In the genomic region with DNA sequence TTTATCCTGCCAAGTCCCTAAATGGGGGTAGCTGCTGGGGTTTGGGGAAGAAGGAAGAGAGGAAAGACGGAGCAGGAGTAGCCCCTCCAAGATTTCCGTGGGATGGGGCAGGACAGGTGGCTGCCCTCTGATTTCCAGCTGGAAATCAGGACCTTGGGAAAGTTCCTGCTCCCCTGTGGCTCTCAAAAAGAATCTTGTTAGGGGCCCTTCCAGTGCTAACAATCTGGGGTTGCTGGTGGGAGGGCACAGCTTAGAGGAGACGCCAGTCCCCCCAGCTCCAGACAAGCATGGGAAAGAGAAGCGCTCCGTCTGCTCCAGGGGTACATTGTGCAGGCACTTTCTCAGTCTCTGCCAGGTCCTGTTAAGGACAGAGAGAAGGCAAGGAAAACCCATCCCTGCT, we compare ENCODE assay signal across 24 cellular contexts. TPM values are rescaled to one million over a fixed set of nuclear protein-coding genes. Genes with fewer than 3 reads are reported as not detected.
DNase-seq lines count a peak whose midpoint lies in the region; ATAC-seq and TF ChIP-seq lines count a peak whose summit lies in the region.
"Had no signal": no experiment of that assay in that cellular context is flagged by ENCODE, and none has a peak within 500 bp of the region (broad histone marks: within the 10 kb centered on the region; RNA-seq: fewer than 3 reads in every experiment).

No MANE protein-coding gene starts in this region.

- no peak for ATAC-seq in CD4-positive, alpha-beta T cell (ENCODE audit: poor library complexity)
- no peak for ATAC-seq in IMR-90 (ENCODE audit: low read depth)
- ATAC-seq in GM18907 (IDR thresholded peaks at IDR 0.05; ENCODE audit: unreplicated experiment) = no peak

- H3K4me2 ChIP-seq in IMR-90 (ENCODE audit: low read depth, low read length) (no peak overlapping the region), osteoblast (ENCODE audit: insufficient read depth, low read length) (no peak overlapping the region)

- peak overlapping the region; percentile 95; the same call in 1 of the 2 replicates for H4K91ac ChIP-seq in IMR-90 (ENCODE audit: insufficient read depth, low read depth, low read length)

- WGBS in IMR-90 (ENCODE audit: extremely low coverage in 2 of 2, insufficient read length in 1 of 2), 2 experiments = 67% methylated on average over 3 of the region's 5 CpGs; no CpG with 5 or more reads in 1 of the 2 experiments

- peak overlapping the region; percentile 84; the same call in 1 of the 3 replicates for H2BK15ac ChIP-seq in IMR-90 (ENCODE audit: low read depth, low read length)

- peak overlapping the region; percentile 87 for H3K4ac ChIP-seq in IMR-90 (ENCODE audit: low read depth, low read length)

- H3K4me3 ChIP-seq in IMR-90 (ENCODE audit: insufficient read depth, low read depth, low read length) = no peak overlapping the region
- H3K4me3 ChIP-seq in osteoblast (ENCODE audit: insufficient read depth, low read length) = no peak overlapping the region
- H3K4me3 ChIP-seq: breast epithelium, coronary artery had no signal

- peaks cover 28% of the 10 kb centered on the region for H3K4me1 Mint-ChIP-seq in CD4-positive, alpha-beta T cell (ENCODE audit: low read depth)

- no peak overlapping the region for H3K23ac ChIP-seq in IMR-90 (ENCODE audit: low read depth, low read length)

- no peak overlapping the region for H4K8ac ChIP-seq in IMR-90 (ENCODE audit: low read depth in 2 of 2, low read length in 2 of 2)

- no TSS peak for BruUV-seq in IMR-90 (replicated peaks; lab: Mats Ljungman, UMichigan)

- peaks cover 3% of the 10 kb centered on the region; the same call in 1 of the 2 replicates for H3K36me3 ChIP-seq in IMR-90 (ENCODE audit: control insufficient read depth, insufficient read depth, low read length)
- no peaks in the 10 kb centered on the region for H3K36me3 ChIP-seq in osteoblast (ENCODE audit: insufficient read depth, low read length)
- H3K36me3 ChIP-seq: breast epithelium had no signal

- intact Hi-C loops in CD4-positive, alpha-beta T cell (cut with DNase I, micrococcal nuclease) = no loop called here
- intact Hi-C loops in IMR-90 (cut with micrococcal nuclease) = no loop called here

- H3K27me3 Mint-ChIP-seq in CD4-positive, alpha-beta T cell = peaks cover 33% of the 10 kb centered on the region
- H3K27me3 Mint-ChIP-seq: memory B cell, naive B cell had no signal

- TF ChIP-seq POLR2A in IMR-90 (IDR thresholded peaks at IDR 0.05; ENCODE audit: low read depth, low read length) = no peak

- TF ChIP-seq RAD21 in IMR-90 (IDR thresholded peaks at IDR 0.05; ENCODE audit: low read length) = no peak

- H3K79me1 ChIP-seq in IMR-90 (ENCODE audit: low read depth in 1 of 2, low read length in 2 of 2) = peaks cover 0 to 12% of the 10 kb centered on the region in 2 experiments; a peak in 3 of 4 replicates

- no peaks in the 10 kb centered on the region for H3K9me3 Mint-ChIP-seq in CD4-positive, alpha-beta T cell
- H3K9me3 Mint-ChIP-seq: activated CD4-positive, alpha-beta T cell treated with anti-CD3 and anti-CD28 coated beads, Interleukin-2, amount 10 ng/mL, durations not matched to agents 24 days and 14 days; memory B cell; naive B cell had no signal

- peak overlapping the region; percentile 80; the same call in 1 of the 2 replicates for H2BK120ac ChIP-seq in IMR-90 (ENCODE audit: low read depth, low read length)

- H3K4me3 Mint-ChIP-seq in CD4-positive, alpha-beta T cell = peak overlapping the region; percentile 38
- H3K4me3 Mint-ChIP-seq: activated CD4-positive, alpha-beta T cell treated with anti-CD3 and anti-CD28 coated beads, Interleukin-2, amount 10 ng/mL, durations not matched to agents 24 days and 14 days; memory B cell had no signal

- H3K9me3 ChIP-seq in CD4-positive, alpha-beta T cell (ENCODE audit: control insufficient read depth, low read length) = no peaks in the 10 kb centered on the region
- H3K9me3 ChIP-seq in IMR-90 (ENCODE audit: control insufficient read depth, insufficient read depth, low read length) (no peaks in the 10 kb centered on the region), osteoblast (ENCODE audit: low read depth, low read length) (no peaks in the 10 kb centered on the region)
- H3K9me3 ChIP-seq: breast epithelium, Caco-2 had no signal

- no peak overlapping the region for H3K27ac Mint-ChIP-seq in CD4-positive, alpha-beta T cell
- H3K27ac Mint-ChIP-seq: activated CD4-positive, alpha-beta T cell treated with anti-CD3 and anti-CD28 coated beads, Interleukin-2, amount 10 ng/mL, durations not matched to agents 24 days and 14 days had no signal

- no peak for DNase-seq in CD4-positive, alpha-beta T cell
- DNase-seq in IMR-90 (no peak), epithelial cell of prostate (ENCODE audit: low read depth, low spot score) (no peak), osteoblast (ENCODE audit: insufficient read length, low spot score, missing footprints) (peak; percentile 13), HK-2 (ENCODE audit: unreplicated experiment) (no peak), NCI-H1417 (lab: John Stamatoyannopoulos, UW) (no peak), SW 1271 (lab: John Stamatoyannopoulos, UW) (no peak)
- DNase-seq: activated CD4-positive, alpha-beta T cell treated with anti-CD3 and anti-CD28 coated beads, Interleukin-2, amount 10 ng/mL, durations not matched to agents 24 days and 14 days; Caco-2; EL; naive B cell; NCI-H1436; NCI-H2171; NCI-H524 treated with DMSO at 0.1 percent for 48 hours; SHP77; stimulated activated CD4-positive, alpha-beta T cell treated with anti-CD3 and anti-CD28 coated beads, Interleukin-2, amount 100 ng/mL, for 24 hours; stimulated activated naive CD4-positive, alpha-beta T cell had no signal

- no peak overlapping the region for H3K56ac ChIP-seq in IMR-90 (ENCODE audit: extremely low read depth, insufficient read depth, low read length)

- in situ Hi-C loops in IMR-90 (cut with MboI; ENCODE audit: low sequenced_read_pairs) = no loop called here

- H2AK9ac ChIP-seq in IMR-90 (replicated peaks; ENCODE audit: low read depth, low read length, poor library complexity) = peak overlapping the region; percentile 78

- H3K4me1 ChIP-seq in IMR-90 (ENCODE audit: control insufficient read depth, insufficient read depth, low read length) (peaks cover 29% of the 10 kb centered on the region), osteoblast (ENCODE audit: insufficient read depth, low read length) (peaks cover 45% of the 10 kb centered on the region)

- H4K20me1 ChIP-seq in IMR-90 (ENCODE audit: insufficient read depth, low read length) (peaks cover 6% of the 10 kb centered on the region), osteoblast (ENCODE audit: insufficient read depth, low read length) (peaks cover 6% of the 10 kb centered on the region)

- no peak for TF ChIP-seq CTCF in CD4-positive, alpha-beta T cell (IDR thresholded peaks at IDR 0.05)
- TF ChIP-seq CTCF in IMR-90 (conservative IDR thresholded peaks at IDR 0.05; ENCODE audit: low read depth, low read length) (no peak), osteoblast (IDR thresholded peaks at IDR 0.05; ENCODE audit: extremely low read depth, low read depth, low read length) (no peak)

- peak overlapping the region; percentile 96; the same call in 1 of the 2 replicates for H2AK5ac ChIP-seq in IMR-90 (ENCODE audit: low read depth, low read length)

- no peak overlapping the region for H2BK20ac ChIP-seq in IMR-90 (ENCODE audit: low read depth, low read length)

- peak overlapping the region; percentile 4 for H2BK5ac ChIP-seq in IMR-90 (ENCODE audit: low read depth, low read length, poor library complexity, severe bottlenecking)

- dilution Hi-C loops in IMR-90 (cut with HindIII; ENCODE audit: low sequenced_read_pairs, unreplicated experiment) = no loop called here

- H3K18ac ChIP-seq in IMR-90 (ENCODE audit: low read depth, low read length) = no peak overlapping the region

- no peak overlapping the region for H3K27ac ChIP-seq in CD4-positive, alpha-beta T cell (ENCODE audit: low read depth, low read length)
- H3K27ac ChIP-seq in IMR-90 (ENCODE audit: insufficient read depth, low read length) (no peak overlapping the region), epithelial cell of prostate (peak overlapping the region; percentile 94), osteoblast (ENCODE audit: low read depth, low read length) (no peak overlapping the region)
- H3K27ac ChIP-seq: coronary artery, HL-60 had no signal

- no peak overlapping the region for H3K14ac ChIP-seq in IMR-90 (replicated peaks; ENCODE audit: low read depth, low read length)

- no peak overlapping the region for H3K9ac ChIP-seq in IMR-90 (ENCODE audit: low read depth, low read length)

- H3K27me3 ChIP-seq in CD4-positive, alpha-beta T cell (ENCODE audit: control insufficient read depth, insufficient read depth, low read length) = peaks cover 16% of the 10 kb centered on the region
- H3K27me3 ChIP-seq in IMR-90 (ENCODE audit: control insufficient read depth, insufficient read depth, low read length) = no peaks in the 10 kb centered on the region
- H3K27me3 ChIP-seq in osteoblast (ENCODE audit: insufficient read depth, low read length) = no peaks in the 10 kb centered on the region
- H3K27me3 ChIP-seq: breast epithelium had no signal

- H3K9me1 ChIP-seq in IMR-90 (ENCODE audit: insufficient read depth, low read length) = peaks cover 10% of the 10 kb centered on the region

- no peak overlapping the region for H2AFZ ChIP-seq in IMR-90 (replicated peaks; ENCODE audit: low read length, poor library complexity)
- no peak overlapping the region for H2AFZ ChIP-seq in osteoblast (ENCODE audit: low read length)

- POLR2A ChIA-PET in CD4-positive, alpha-beta T cell (lab: Charles Lee) = interaction anchor here (0.6 to 3.2 kb wide), 4 partner anchors 9 to 42 kb away, joined by 3 to 16 read pairs (median 4); a partner anchor contains a TSS
- POLR2A ChIA-PET in IMR-90 (lab: Charles Lee; ENCODE audit: unreplicated experiment) = interaction anchor here (1.7 kb wide), 1 partner anchor 23 kb away, joined by 9 read pairs; a partner anchor contains a TSS

- H3K79me2 ChIP-seq in osteoblast (ENCODE audit: insufficient read depth, low read length) = peaks cover 15% of the 10 kb centered on the region

- no peak overlapping the region for H4K5ac ChIP-seq in IMR-90 (ENCODE audit: low read depth, low read length)

- CTCF ChIA-PET in CD4-positive, alpha-beta T cell (lab: Charles Lee) = interaction anchor here (1.9 to 5.6 kb wide), 4 partner anchors 13 to 31 kb away, joined by 7 to 24 read pairs (median 11); no protein-coding TSS in a partner anchor
- CTCF ChIA-PET in IMR-90 (lab: Yijun Ruan, JAX) = interaction anchor here (7.8 kb wide), 1 partner anchor 23 kb away, joined by 128 read pairs; a partner anchor contains a TSS

- peaks cover 5% of the 10 kb centered on the region for H3K36me3 Mint-ChIP-seq in CD4-positive, alpha-beta T cell (ENCODE audit: low read depth)
- H3K36me3 Mint-ChIP-seq: naive B cell had no signal

RNA-seq across cellular contexts. Expression of a gene that starts 3.0 kb away (rescaled TPM):
- 1 to 10 TPM; 6.0 to 6.9 TPM for total RNA-seq in CD4-positive, alpha-beta T cell
- total RNA-seq in IMR-90 (2012; rRNA removed) (5.0 and 5.6 TPM in 2 replicates), osteoblast (6.2 and 6.9 TPM in 2 replicates)
- 27.8 and 34.4 TPM in 2 replicates for polyA plus RNA-seq in IMR-90 (2012; rRNA removed)
- 20.6 and 36.3 TPM in 2 replicates for polyA plus RNA-seq in IMR-90 (2012; cell fraction: cytosol; rRNA removed)
- polyA plus RNA-seq in IMR-90 (2012; cell fraction: nucleus; rRNA removed; ENCODE audit: low replicate concordance) = 61.2 and 132 TPM in 2 replicates

RNA-seq across cellular contexts. Expression of a gene that starts 15.4 kb away (rescaled TPM):
- total RNA-seq in CD4-positive, alpha-beta T cell = 10 to 100 TPM; 19.3 to 20.3 TPM
- total RNA-seq in IMR-90 (2012; rRNA removed) = 1.9 and 2.0 TPM in 2 replicates
- 10.3 and 12.6 TPM in 2 replicates for polyA plus RNA-seq in IMR-90 (2012; rRNA removed)
- 8.4 and 12.7 TPM in 2 replicates for polyA plus RNA-seq in IMR-90 (2012; cell fraction: cytosol; rRNA removed)
- 53.4 and 98.2 TPM in 2 replicates for polyA plus RNA-seq in IMR-90 (2012; cell fraction: nucleus; rRNA removed; ENCODE audit: low replicate concordance)
- 7.6 and 10.3 TPM in 2 replicates for total RNA-seq in osteoblast

RNA-seq across cellular contexts. Expression of a gene that starts 23.1 kb away (rescaled TPM):
- 10 to 100 TPM; 31.7 to 39.5 TPM for total RNA-seq in CD4-positive, alpha-beta T cell
- 40.8 and 46.4 TPM in 2 replicates for total RNA-seq in IMR-90 (2012; rRNA removed)
- polyA plus RNA-seq in IMR-90 (2012; rRNA removed) = 133 and 152 TPM in 2 replicates
- polyA plus RNA-seq in IMR-90 (2012; cell fraction: cytosol; rRNA removed) = 252 and 358 TPM in 2 replicates
- 170 and 292 TPM in 2 replicates for polyA plus RNA-seq in IMR-90 (2012; cell fraction: nucleus; rRNA removed; ENCODE audit: low replicate concordance)
- total RNA-seq in osteoblast = 43.3 and 59.4 TPM in 2 replicates

RNA-seq across cellular contexts. Expression of a gene that starts 25.2 kb away (rescaled TPM):
- 10 to 100 TPM; 42.0 to 45.5 TPM for total RNA-seq in CD4-positive, alpha-beta T cell
- total RNA-seq in IMR-90 (2012; rRNA removed) (294 and 313 TPM in 2 replicates), osteoblast (161 and 169 TPM in 2 replicates)
- 228 and 260 TPM in 2 replicates for polyA plus RNA-seq in IMR-90 (2012; rRNA removed)
- polyA plus RNA-seq in IMR-90 (2012; cell fraction: cytosol; rRNA removed) = 268 and 304 TPM in 2 replicates
- 122 and 203 TPM in 2 replicates for polyA plus RNA-seq in IMR-90 (2012; cell fraction: nucleus; rRNA removed; ENCODE audit: low replicate concordance)

RNA-seq across cellular contexts. Expression of a gene that starts 27.5 kb away (rescaled TPM):
- 100 to 1,000 TPM; 205 to 212 TPM for total RNA-seq in CD4-positive, alpha-beta T cell
- under 0.01 and 0.18 TPM in 2 replicates for total RNA-seq in IMR-90 (2012; rRNA removed)
- polyA plus RNA-seq in IMR-90 (2012; rRNA removed) = 0.07 and 0.11 TPM in 2 replicates
- 0.09 and 0.12 TPM in 2 replicates for polyA plus RNA-seq in IMR-90 (2012; cell fraction: cytosol; rRNA removed)
- 0.44 and 0.94 TPM in 2 replicates for polyA plus RNA-seq in IMR-90 (2012; cell fraction: nucleus; rRNA removed; ENCODE audit: low replicate concordance)
- total RNA-seq in osteoblast = not detected in 2 replicates
- total RNA-seq: Caco-2, fibroblast of villous mesenchyme, MCF 10A had no signal
